In the genomic region with DNA sequence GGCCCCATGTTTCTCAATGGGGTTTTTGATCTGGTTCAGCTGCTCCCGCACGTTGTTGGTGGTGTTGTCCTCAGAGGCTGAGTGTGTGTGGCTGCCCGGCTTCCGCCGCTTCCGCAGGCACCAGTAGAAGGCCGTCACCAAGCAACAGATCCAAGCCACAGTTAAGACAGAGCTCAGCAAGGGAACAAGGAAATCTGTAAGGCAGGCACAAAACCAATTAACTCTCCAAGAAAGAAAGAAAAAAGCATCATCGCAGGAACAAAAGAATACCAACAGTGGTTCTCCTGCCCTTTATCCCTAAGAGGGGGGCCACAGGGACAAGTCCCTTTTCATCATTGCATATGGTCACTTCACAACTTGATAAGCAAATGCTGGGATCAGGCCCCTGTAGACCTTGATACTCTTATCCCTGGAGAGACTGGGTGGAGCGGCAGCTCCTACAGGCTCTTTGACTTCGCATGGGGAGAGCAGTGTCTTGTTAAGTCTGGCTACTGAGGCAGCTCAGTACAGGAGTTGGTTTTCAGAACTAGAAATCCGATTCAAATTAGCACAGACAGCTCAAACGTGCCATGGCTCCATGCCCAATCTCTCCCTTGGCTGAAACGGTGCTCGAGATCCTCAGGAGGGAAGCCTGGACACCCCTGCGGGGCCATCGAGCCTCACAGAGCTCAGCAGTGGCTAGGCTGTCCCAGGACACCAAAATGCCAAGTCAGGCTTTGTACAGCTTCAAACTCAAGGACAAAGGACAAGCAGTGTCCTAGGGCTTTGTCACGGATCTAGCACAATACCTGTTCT, we compare ENCODE assay signal across 12 cellular contexts. TPM values are rescaled to one million over a fixed set of nuclear protein-coding genes. Genes with fewer than 3 reads are reported as not detected.
DNase-seq lines count a peak whose midpoint lies in the region; TF ChIP-seq lines count a peak whose summit lies in the region.
"Had no signal": no experiment of that assay in that cellular context is flagged by ENCODE, and none has a peak within 500 bp of the region (broad histone marks: within the 10 kb centered on the region; RNA-seq: fewer than 3 reads in every experiment).

No MANE protein-coding gene starts in this region.

- H4K20me1 ChIP-seq in H9 (ENCODE audit: control insufficient read depth, insufficient read depth, insufficient read length): no peaks in the 10 kb centered on the region
- no peaks in the 10 kb centered on the region for H4K20me1 ChIP-seq in OCI-LY7 (ENCODE audit: insufficient read depth, low read length)

- H4K5ac ChIP-seq in H9 (ENCODE audit: insufficient read length, low read depth, low read length): no peak overlapping the region

- H2BK5ac ChIP-seq in H9 (ENCODE audit: insufficient read length, low read length): no peak overlapping the region

- no peak overlapping the region for H2AFZ ChIP-seq in H9 (ENCODE audit: low read length)
- H2AFZ ChIP-seq in OCI-LY7 (ENCODE audit: low read length): no peak overlapping the region

- H4K8ac ChIP-seq in H9 (replicated peaks; ENCODE audit: insufficient read length, low read depth, low read length): no peak overlapping the region

- no peak for TF ChIP-seq EP300 in sigmoid colon (IDR thresholded peaks at IDR 0.05)

- POLR2A ChIA-PET in OCI-LY7 (lab: Charles Lee): interaction anchor here (1.7 kb wide), 1 partner anchor 10 kb away, joined by 4 read pairs; no protein-coding TSS in a partner anchor

- H3K27ac Mint-ChIP-seq in H9 (peak overlapping the region; percentile 4 to 66 (median 10); a peak in 3 of 7 replicates), mesothelial cell of epicardium (no peak overlapping the region)
- H3K27ac Mint-ChIP-seq: activated B cell treated with CpG ODN at 0.5 μM for 24 hours had no signal

- no peak overlapping the region for H3K4me3 ChIP-seq in sigmoid colon
- no peak overlapping the region for H3K4me3 ChIP-seq in WERI-Rb-1 (ENCODE audit: low read depth, low read length)
- no peak overlapping the region for H3K4me3 ChIP-seq in OCI-LY7 (ENCODE audit: low read depth, low read length, poor library complexity, severe bottlenecking)
- H3K4me3 ChIP-seq: spleen had no signal

- H4K91ac ChIP-seq in H9 (ENCODE audit: insufficient read length, low read depth, low read length): no peak overlapping the region

- no peak overlapping the region for H3K9ac ChIP-seq in H9 (ENCODE audit: extremely low read depth, insufficient read length, low read length)

- H3K4me2 ChIP-seq in H9 (ENCODE audit: insufficient read depth, insufficient read length, low read length) (no peak overlapping the region), OCI-LY7 (ENCODE audit: low read length) (no peak overlapping the region)

- H3K79me1 ChIP-seq in H9 (ENCODE audit: insufficient read depth, low read depth, low read length, poor library complexity, severe bottlenecking): no peaks in the 10 kb centered on the region

- no CpG with 5 or more reads among the region's 17 CpGs for WGBS in H9 (ENCODE audit: extremely low coverage, insufficient read length, low lambda C conversion rate)
- 81 to 85% methylated on average over 17 of the region's 17 CpGs for WGBS in sigmoid colon, 2 donors

- no peaks in the 10 kb centered on the region for H3K9me3 Mint-ChIP-seq in H9
- no peaks in the 10 kb centered on the region for H3K9me3 Mint-ChIP-seq in mesothelial cell of epicardium
- H3K9me3 Mint-ChIP-seq: activated B cell treated with CpG ODN at 0.5 μM for 24 hours had no signal

- H3K79me2 ChIP-seq in H9 (ENCODE audit: insufficient read depth, low read length) (no peaks in the 10 kb centered on the region), OCI-LY7 (ENCODE audit: insufficient read depth, low read depth, low read length) (no peaks in the 10 kb centered on the region)

- no peaks in the 10 kb centered on the region for H3K9me2 ChIP-seq in OCI-LY7 (ENCODE audit: insufficient read depth, low read length)

- H3K27me3 Mint-ChIP-seq in H9 (ENCODE audit: low read depth): no peaks in the 10 kb centered on the region; the same call in none of the 2 replicates
- H3K27me3 Mint-ChIP-seq in mesothelial cell of epicardium (ENCODE audit: low read depth): no peaks in the 10 kb centered on the region
- H3K27me3 Mint-ChIP-seq: activated B cell treated with CpG ODN at 0.5 μM for 24 hours had no signal

- no peak overlapping the region for H3K27ac ChIP-seq in H9 (ENCODE audit: insufficient read length, low read depth, low read length)
- peak overlapping the region; percentile 43 for H3K27ac ChIP-seq in cingulate gyrus (ENCODE audit: low read depth, low read length)
- peak overlapping the region; percentile 34 to 78 (median 47) for H3K27ac ChIP-seq in sigmoid colon
- H3K27ac ChIP-seq in WERI-Rb-1: no peak overlapping the region
- no peak overlapping the region for H3K27ac ChIP-seq in OCI-LY7 (ENCODE audit: low read depth, low read length, poor library complexity, severe bottlenecking)

- no peak overlapping the region for H3K56ac ChIP-seq in H9 (ENCODE audit: insufficient read length, low read depth, low read length)

- no peak overlapping the region for H3T11ph ChIP-seq in H9 (ENCODE audit: low read length)

- H3K14ac ChIP-seq in H9 (ENCODE audit: insufficient read depth, low read length): no peak overlapping the region

- no peak overlapping the region for H2BK20ac ChIP-seq in H9 (ENCODE audit: low read depth, low read length, poor library complexity, severe bottlenecking)

- no peak overlapping the region for H3K18ac ChIP-seq in H9 (ENCODE audit: insufficient read length, low read depth, low read length)

- peaks cover 42 to 64% (median 54%) of the 10 kb centered on the region in 4 donors for H3K36me3 ChIP-seq in sigmoid colon
- H3K36me3 ChIP-seq in WERI-Rb-1: peaks cover 3% of the 10 kb centered on the region; the same call in 1 of the 2 replicates
- no peaks in the 10 kb centered on the region for H3K36me3 ChIP-seq in OCI-LY7 (ENCODE audit: insufficient read depth, low read length)

- no TSS peak for BruUV-seq in OCI-LY7 (replicated peaks; lab: Mats Ljungman, UMichigan)

- intact Hi-C loops in sigmoid colon (cut with DNase I) (no loop called here), OCI-LY7 (cut with micrococcal nuclease; ENCODE audit: unreplicated experiment) (no loop called here)

- H3K36me3 Mint-ChIP-seq in H9 (ENCODE audit: insufficient read depth in 1 of 3, low read depth in 3 of 3) (peaks cover 48 to 80% (median 65%) of the 10 kb centered on the region in 3 experiments), mesothelial cell of epicardium (peaks cover 45% of the 10 kb centered on the region)

- H3K23ac ChIP-seq in H9 (ENCODE audit: insufficient read length, low read depth, low read length): no peak overlapping the region

- H3K4me1 Mint-ChIP-seq in H9 (peaks cover 43 to 53% of the 10 kb centered on the region in 2 experiments), mesothelial cell of epicardium (peaks cover 54% of the 10 kb centered on the region)

- CTCF ChIA-PET in OCI-LY7 (lab: Charles Lee; ENCODE audit: unreplicated experiment): no interaction called here

- H3K4me1 ChIP-seq in H9 (ENCODE audit: insufficient read depth, low read length) (peaks cover 6% of the 10 kb centered on the region; the same call in 1 of the 2 replicates), sigmoid colon (peaks cover 0 to 55% (median 43%) of the 10 kb centered on the region in 4 donors), OCI-LY7 (ENCODE audit: insufficient read depth, low read length, poor library complexity, severe bottlenecking) (no peaks in the 10 kb centered on the region)

- no peak overlapping the region for H3K4me3 Mint-ChIP-seq in H9
- H3K4me3 Mint-ChIP-seq in mesothelial cell of epicardium: no peak overlapping the region
- H3K4me3 Mint-ChIP-seq: activated B cell treated with CpG ODN at 0.5 μM for 24 hours had no signal

- no peak overlapping the region for H2BK12ac ChIP-seq in H9 (ENCODE audit: insufficient read length, low read depth, low read length)

- no peak overlapping the region for H2AK5ac ChIP-seq in H9 (ENCODE audit: insufficient read length, low read length)

- no peak overlapping the region for H2BK15ac ChIP-seq in H9 (ENCODE audit: low read depth, low read length)

- H2BK120ac ChIP-seq in H9 (ENCODE audit: low read depth, low read length, poor library complexity, severe bottlenecking): no peak overlapping the region

- H3K9me3 ChIP-seq in H9 (ENCODE audit: control insufficient read depth, low read depth, low read length) (no peaks in the 10 kb centered on the region), sigmoid colon (no peaks in the 10 kb centered on the region), WERI-Rb-1 (ENCODE audit: severe bottlenecking) (no peaks in the 10 kb centered on the region), OCI-LY7 (ENCODE audit: low read length) (no peaks in the 10 kb centered on the region)
- H3K9me3 ChIP-seq: spleen had no signal

- TF ChIP-seq CTCF in H9 (conservative IDR thresholded peaks at IDR 0.05): no peak
- TF ChIP-seq CTCF in sigmoid colon (IDR thresholded peaks at IDR 0.05): no peak
- no peak for TF ChIP-seq CTCF in mesothelial cell of epicardium (IDR thresholded peaks at IDR 0.05; ENCODE audit: unreplicated experiment)
- TF ChIP-seq CTCF in WERI-Rb-1 (IDR thresholded peaks at IDR 0.05; ENCODE audit: low read depth, low read length): no peak
- TF ChIP-seq CTCF in OCI-LY7 (conservative IDR thresholded peaks at IDR 0.05; ENCODE audit: low read length): no peak

- H3K27me3 ChIP-seq in H9 (ENCODE audit: insufficient read depth, low read length) (no peaks in the 10 kb centered on the region), sigmoid colon (no peaks in the 10 kb centered on the region), WERI-Rb-1 (ENCODE audit: insufficient read depth, low read depth, severe bottlenecking) (no peaks in the 10 kb centered on the region)
- H3K27me3 ChIP-seq: spleen had no signal

- TF ChIP-seq POLR2A in sigmoid colon (IDR thresholded peaks at IDR 0.05): no peak

- no peak for DNase-seq in H9
- DNase-seq in hippocampal formation (lab: John Stamatoyannopoulos, UW): peak; percentile 27 to 51
- no peak for DNase-seq in sigmoid colon
- DNase-seq in mesothelial cell of epicardium (ENCODE audit: low spot score in 2 of 2, unreplicated experiment in 2 of 2): no peak
- DNase-seq in WERI-Rb-1: no peak
- no peak for DNase-seq in OCI-LY7 (ENCODE audit: low spot score)
- DNase-seq in NOMO-1 (lab: John Stamatoyannopoulos, UW; ENCODE audit: unreplicated experiment in 2 of 2): no peak
- DNase-seq: activated B cell treated with CpG ODN at 0.5 μM for 24 hours, NCI-H1417, NCI-H526, spleen had no signal

- no peak overlapping the region for H3K4ac ChIP-seq in H9 (ENCODE audit: low read depth, low read length)

- no peaks in the 10 kb centered on the region for H3K23me2 ChIP-seq in H9 (ENCODE audit: insufficient read length, low read depth, low read length, poor library complexity, severe bottlenecking)

RNA-seq across cellular contexts. Expression of a gene that starts 33.8 kb away (rescaled TPM):
- 54.0 and 58.1 TPM in 2 replicates for total RNA-seq in H9 (2021)
- 10 to 100 TPM; 29.9 to 76.4 (median 53.1) TPM for total RNA-seq in sigmoid colon
- 10 to 100 TPM in 1 of 3 donors, 1 to 10 TPM in 2; 3.9 to 32.4 (median 4.2) TPM for polyA plus RNA-seq in sigmoid colon
- 70.6 to 74.1 TPM (median 70.9 TPM) in 3 replicates for total RNA-seq in mesothelial cell of epicardium
- total RNA-seq in OCI-LY7 (2014; rRNA removed; shearing (Covaris generic)): 0.28 and 0.32 TPM in 2 replicates
- 0.67 and 1.7 TPM in 2 replicates for total RNA-seq in OCI-LY7 (2022)
- total RNA-seq: activated B cell treated with CpG ODN at 0.5 μM for 24 hours had no signal

Comparison
In these comparisons a context has a peak if more than half of its experiments do, and no peak if none do; other contexts are left out.
1. DNase-seq: peak in hippocampal formation (2 of 2); none in H9 (single experiment), sigmoid colon (single experiment), mesothelial cell of epicardium (0 of 2), WERI-Rb-1 (single experiment), OCI-LY7 (single experiment) and NOMO-1 (0 of 2).
2. H3K27ac ChIP-seq: peak in cingulate gyrus (single experiment) and sigmoid colon (4 of 4); none in H9 (single experiment), WERI-Rb-1 (single experiment) and OCI-LY7 (single experiment).
3. RNA of a gene that starts 33.8 kb away (total RNA-seq): 70.6 to 74.1 TPM in mesothelial cell of epicardium, 29.9 to 76.4 TPM in sigmoid colon and 54.0 to 58.1 TPM in H9; 0.28 to 1.7 TPM in OCI-LY7; every median in the first group is over 10 times any median in the second.